17 cellular contexts compared by ENCODE assay signal in the genomic region with DNA sequence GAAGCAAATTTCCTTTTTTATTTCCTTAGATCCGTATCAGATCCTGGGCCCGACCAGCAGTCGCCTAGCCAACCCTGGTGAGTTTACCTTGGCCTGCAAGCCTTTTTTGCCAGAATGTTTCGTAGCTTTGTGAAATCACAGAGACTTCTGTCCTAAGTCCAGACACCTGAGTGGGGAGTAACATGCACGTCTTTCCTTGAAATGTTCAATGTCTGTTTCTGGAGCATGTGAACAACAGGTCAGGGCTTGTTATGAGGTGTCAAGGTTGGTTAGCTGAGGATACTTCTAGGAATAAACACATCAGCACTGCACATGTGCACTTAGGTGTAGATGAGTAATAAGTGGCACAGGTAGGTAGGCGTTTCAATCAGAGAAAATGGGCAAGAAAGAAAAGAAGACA. TPM values are rescaled to one million over a fixed set of nuclear protein-coding genes. Genes with fewer than 3 reads are reported as not detected.
DNase-seq lines count a peak whose midpoint lies in the region; ATAC-seq and TF ChIP-seq lines count a peak whose summit lies in the region.
"Had no signal": no experiment of that assay in that cellular context is flagged by ENCODE, and none has a peak within 500 bp of the region (broad histone marks: within the 10 kb centered on the region; RNA-seq: fewer than 3 reads in every experiment).

No MANE protein-coding gene starts in this region.

- peak; percentile 65 for ATAC-seq in activated CD4-positive, alpha-beta T cell treated with anti-CD3 and anti-CD28 coated beads for 36 hours
- no peak for ATAC-seq in CD8-positive, alpha-beta T cell
- ATAC-seq in T-helper 17 cell = no peak
- peak; percentile 93 for ATAC-seq in foreskin keratinocyte
- no peak for ATAC-seq in GM19328 (IDR thresholded peaks at IDR 0.05; ENCODE audit: unreplicated experiment)
- no peak for ATAC-seq in GM21619 (IDR thresholded peaks at IDR 0.05; ENCODE audit: unreplicated experiment)
- ATAC-seq: Right ventricle myocardium inferior had no signal

- TF ChIP-seq RAD21 in SK-N-SH (IDR thresholded peaks at IDR 0.05; ENCODE audit: low read length) = no peak

- no peak for TF ChIP-seq EP300 in SK-N-SH (IDR thresholded peaks at IDR 0.05; ENCODE audit: borderline replicate concordance in 1 of 2, low read depth in 1 of 2, low read length in 1 of 2)

- no peaks in the 10 kb centered on the region for H3K79me2 ChIP-seq in SK-N-SH (ENCODE audit: insufficient read depth)

- intact Hi-C loops in activated CD4-positive, alpha-beta T cell treated with anti-CD3 and anti-CD28 coated beads for 36 hours (cut with DNase I, micrococcal nuclease) = no loop called here
- intact Hi-C loops in CD8-positive, alpha-beta T cell (cut with DNase I, micrococcal nuclease) = no loop called here

- no peak overlapping the region for H3K4me3 Mint-ChIP-seq in activated CD4-positive, alpha-beta T cell treated with anti-CD3 and anti-CD28 coated beads for 36 hours
- H3K4me3 Mint-ChIP-seq in CD8-positive, alpha-beta T cell = no peak overlapping the region
- H3K4me3 Mint-ChIP-seq in T-helper 17 cell = no peak overlapping the region

- H4K20me1 ChIP-seq in SK-N-SH (ENCODE audit: insufficient read depth) = no peaks in the 10 kb centered on the region

- peaks cover 27% of the 10 kb centered on the region for H3K36me3 Mint-ChIP-seq in activated CD4-positive, alpha-beta T cell treated with anti-CD3 and anti-CD28 coated beads for 36 hours (ENCODE audit: low read depth)
- H3K36me3 Mint-ChIP-seq in CD8-positive, alpha-beta T cell = peaks cover 89% of the 10 kb centered on the region
- peaks cover 9% of the 10 kb centered on the region for H3K36me3 Mint-ChIP-seq in T-helper 17 cell (ENCODE audit: low read depth)

- no peak overlapping the region for H3K9ac ChIP-seq in SK-N-SH
- H3K9ac ChIP-seq: KMS-11 had no signal

- TF ChIP-seq CTCF in CD8-positive, alpha-beta T cell (IDR thresholded peaks at IDR 0.05) = no peak
- TF ChIP-seq CTCF in foreskin keratinocyte (conservative IDR thresholded peaks at IDR 0.05) (no peak), SK-N-SH (IDR thresholded peaks at IDR 0.05) (no peak)

- WGBS in SK-N-SH (ENCODE audit: low lambda C conversion rate) = 75% methylated on average over 6 of the region's 6 CpGs

- H2AFZ ChIP-seq in SK-N-SH (ENCODE audit: low read depth) = no peak overlapping the region
- H2AFZ ChIP-seq: PC-9 had no signal

- peaks cover 61% of the 10 kb centered on the region for H3K36me3 ChIP-seq in CD8-positive, alpha-beta T cell (ENCODE audit: insufficient read depth, low read length)
- H3K36me3 ChIP-seq in SK-N-SH (replicated peaks in 1 of 2; ENCODE audit: control insufficient read depth in 1 of 2, insufficient read depth in 2 of 2, low read length in 1 of 2) = peaks cover 2 to 18% of the 10 kb centered on the region in 2 experiments
- H3K36me3 ChIP-seq: MG63 had no signal

- no peaks in the 10 kb centered on the region for H3F3A ChIP-seq in SK-N-SH (replicated peaks; ENCODE audit: insufficient read depth)

- no peaks in the 10 kb centered on the region for H3K27me3 ChIP-seq in CD8-positive, alpha-beta T cell (ENCODE audit: insufficient read depth, low read length)
- peaks cover 33% of the 10 kb centered on the region for H3K27me3 ChIP-seq in foreskin keratinocyte
- H3K27me3 ChIP-seq in SK-N-SH (ENCODE audit: insufficient read depth) = no peaks in the 10 kb centered on the region
- H3K27me3 ChIP-seq: MG63 had no signal

- POLR2A ChIA-PET in activated CD4-positive, alpha-beta T cell treated with anti-CD3 and anti-CD28 coated beads for 36 hours (lab: Charles Lee) = no interaction called here
- POLR2A ChIA-PET in CD8-positive, alpha-beta T cell (lab: Charles Lee) = interaction anchor here (1.0 kb wide), 1 partner anchor 16 kb away, joined by 3 read pairs; no protein-coding TSS in a partner anchor
- POLR2A ChIA-PET in SK-N-SH (lab: Yijun Ruan, JAX) = no interaction called here

- CTCF ChIA-PET in activated CD4-positive, alpha-beta T cell treated with anti-CD3 and anti-CD28 coated beads for 36 hours (lab: Charles Lee) = interaction anchor here (0.6 to 5.2 kb wide), 5 partner anchors 12 to 661 kb away, joined by 4 to 21 read pairs (median 4); no protein-coding TSS in a partner anchor
- CTCF ChIA-PET in CD8-positive, alpha-beta T cell (lab: Charles Lee) = interaction anchor here (1.4 kb wide), 1 partner anchor 637 kb away, joined by 3 read pairs; no protein-coding TSS in a partner anchor
- CTCF ChIA-PET in SK-N-SH (lab: Yijun Ruan, JAX) = interaction anchor here (0.8 to 7.5 kb wide), 4 partner anchors 22 to 652 kb away, joined by 3 to 42 read pairs (median 17); no protein-coding TSS in a partner anchor

- H3K4me1 ChIP-seq in CD8-positive, alpha-beta T cell (ENCODE audit: insufficient read depth, low read length) = no peaks in the 10 kb centered on the region
- H3K4me1 ChIP-seq in foreskin keratinocyte (no peaks in the 10 kb centered on the region), SK-N-SH (ENCODE audit: control insufficient read depth in 1 of 2, insufficient read depth in 2 of 2, low read depth in 1 of 2, low read length in 1 of 2) (peaks cover 0 to 3% of the 10 kb centered on the region in 2 experiments; a peak in 2 of 4 replicates)

- H3K27ac ChIP-seq in CD8-positive, alpha-beta T cell (ENCODE audit: low read depth, low read length) = no peak overlapping the region
- H3K27ac ChIP-seq in foreskin keratinocyte (no peak overlapping the region), SK-N-SH (ENCODE audit: low read depth in 2 of 2, low read length in 1 of 2) (no peak overlapping the region)
- H3K27ac ChIP-seq: KMS-11, PC-9 had no signal

- H3K27me3 Mint-ChIP-seq in activated CD4-positive, alpha-beta T cell treated with anti-CD3 and anti-CD28 coated beads for 36 hours = no peaks in the 10 kb centered on the region
- no peaks in the 10 kb centered on the region for H3K27me3 Mint-ChIP-seq in CD8-positive, alpha-beta T cell (ENCODE audit: low read depth)
- no peaks in the 10 kb centered on the region for H3K27me3 Mint-ChIP-seq in T-helper 17 cell

- no peak overlapping the region for H3K4me3 ChIP-seq in CD8-positive, alpha-beta T cell (ENCODE audit: low read depth, low read length)
- H3K4me3 ChIP-seq in SK-N-SH (ENCODE audit: low read depth in 2 of 2, low read length in 1 of 2) = no peak overlapping the region
- H3K4me3 ChIP-seq: MG63, PC-9 had no signal

- peak overlapping the region; percentile 13 for H3K27ac Mint-ChIP-seq in activated CD4-positive, alpha-beta T cell treated with anti-CD3 and anti-CD28 coated beads for 36 hours
- peak overlapping the region; percentile 2 for H3K27ac Mint-ChIP-seq in CD8-positive, alpha-beta T cell
- H3K27ac Mint-ChIP-seq in T-helper 17 cell = peak overlapping the region; percentile 14

- DNase-seq in activated CD4-positive, alpha-beta T cell treated with anti-CD3 and anti-CD28 coated beads for 36 hours = no peak
- no peak for DNase-seq in activated CD4-positive, alpha-beta T cell treated with anti-CD3 and anti-CD28 coated beads for 4 hours
- DNase-seq in CD8-positive, alpha-beta T cell = no peak
- DNase-seq in T-helper 17 cell (no peak), foreskin keratinocyte (peak; percentile 77 to 86), SK-N-SH (no peak)
- DNase-seq: GOT3, MG63, NCI-H1092 treated with DMSO at 0.1 percent for 48 hours, NCI-H1694, NCI-H446 treated with DMSO at 0.1 percent for 48 hours, NCI-H748 treated with DMSO at 0.1 percent for 48 hours, PC-9 had no signal

- no peaks in the 10 kb centered on the region for H3K9me3 Mint-ChIP-seq in activated CD4-positive, alpha-beta T cell treated with anti-CD3 and anti-CD28 coated beads for 36 hours (ENCODE audit: low read depth)
- no peaks in the 10 kb centered on the region for H3K9me3 Mint-ChIP-seq in CD8-positive, alpha-beta T cell

- peaks cover 27% of the 10 kb centered on the region for H3K4me1 Mint-ChIP-seq in activated CD4-positive, alpha-beta T cell treated with anti-CD3 and anti-CD28 coated beads for 36 hours
- H3K4me1 Mint-ChIP-seq in CD8-positive, alpha-beta T cell (ENCODE audit: low read depth) = peaks cover 6% of the 10 kb centered on the region
- H3K4me1 Mint-ChIP-seq in T-helper 17 cell = peaks cover 15% of the 10 kb centered on the region

- H3K4me2 ChIP-seq in SK-N-SH = no peak overlapping the region
- H3K4me2 ChIP-seq: KMS-11, PC-9 had no signal

- H3K9me3 ChIP-seq in CD8-positive, alpha-beta T cell (ENCODE audit: low read length) = no peaks in the 10 kb centered on the region
- H3K9me3 ChIP-seq in T-helper 17 cell (ENCODE audit: control insufficient read depth, low read length, poor library complexity, severe bottlenecking) = no peaks in the 10 kb centered on the region
- no peaks in the 10 kb centered on the region for H3K9me3 ChIP-seq in SK-N-SH
- H3K9me3 ChIP-seq: MG63 had no signal

- H3K9me2 ChIP-seq in SK-N-SH = no peaks in the 10 kb centered on the region

TF ChIP-seq in SK-N-SH, 30 proteins besides CTCF, POLR2A, EP300 and RAD21 (continues in another document):
- TF ChIP-seq, protein P1, sequence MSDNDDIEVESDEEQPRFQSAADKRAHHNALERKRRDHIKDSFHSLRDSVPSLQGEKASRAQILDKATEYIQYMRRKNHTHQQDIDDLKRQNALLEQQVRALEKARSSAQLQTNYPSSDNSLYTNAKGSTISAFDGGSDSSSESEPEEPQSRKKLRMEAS (IDR thresholded peaks at IDR 0.05; ENCODE audit: low read depth) = no peak
- TF ChIP-seq ELF1 (IDR thresholded peaks at IDR 0.05) (no peak), USF1 (IDR thresholded peaks at IDR 0.05; ENCODE audit: borderline replicate concordance, low read depth) (no peak), SIN3A (IDR thresholded peaks at IDR 0.05; ENCODE audit: borderline replicate concordance, low read depth, low read length) (no peak)

RNA-seq across cellular contexts. Expression of gene KCNJ1, which starts 58.0 kb away (rescaled TPM):
- not detected for total RNA-seq in activated CD4-positive, alpha-beta T cell treated with anti-CD3 and anti-CD28 coated beads for 36 hours
- not detected for total RNA-seq in CD8-positive, alpha-beta T cell
- total RNA-seq in T-helper 17 cell = under 1 TPM; 0.22 to 0.70 TPM
- 0.03 TPM in 1 of 2 replicates, not detected in the other for total RNA-seq in foreskin keratinocyte
- polyA plus RNA-seq in foreskin keratinocyte = not detected in 2 replicates
- 0.03 TPM in 1 of 2 replicates, not detected in the other for polyA plus RNA-seq in SK-N-SH (2012; rRNA removed)
- under 0.01 and 0.01 TPM in 2 replicates for polyA plus RNA-seq in SK-N-SH (2012; cell fraction: cytosol; rRNA removed)
- 0.21 TPM in 1 of 2 replicates, not detected in the other for polyA plus RNA-seq in SK-N-SH (2012; cell fraction: nucleus; rRNA removed)
- total RNA-seq: PC-9, Right ventricle myocardium inferior had no signal

Comparison
In these comparisons a context has a peak if more than half of its experiments do, and no peak if none do; other contexts are left out.
1. ATAC-seq: peak in activated CD4-positive, alpha-beta T cell treated with anti-CD3 and anti-CD28 coated beads for 36 hours (single experiment) and foreskin keratinocyte (single experiment); none in CD8-positive, alpha-beta T cell (single experiment), T-helper 17 cell (single experiment), GM19328 (single experiment) and GM21619 (single experiment).
2. DNase-seq: peak in foreskin keratinocyte (2 of 2); none in activated CD4-positive, alpha-beta T cell treated with anti-CD3 and anti-CD28 coated beads for 36 hours (single experiment), activated CD4-positive, alpha-beta T cell treated with anti-CD3 and anti-CD28 coated beads for 4 hours (0 of 2), CD8-positive, alpha-beta T cell (0 of 7), T-helper 17 cell (0 of 3) and SK-N-SH (single experiment).
3. Peak in every context shown above with its lines, with median percentiles within 50 percentile points of each other: H3K27ac Mint-ChIP-seq.